In genomic region chr6:36443951-36444428, GRCh38 we compare ENCODE assay signal across 8 cellular contexts. TPM values are rescaled to one million over a fixed set of nuclear protein-coding genes. Genes with fewer than 3 reads are reported as not detected.
DNase-seq lines count a peak whose midpoint lies in the region; ATAC-seq and TF ChIP-seq lines count a peak whose summit lies in the region.

No MANE protein-coding gene starts in this region.

- H4K20me1 ChIP-seq in GM23338 (replicated peaks; ENCODE audit: insufficient read depth): 0 out of 2 replicates have a peak, but pooled peaks cover 8% of the 10 kb centered on the region

- H3K27me3 ChIP-seq in GM23338 (ENCODE audit: insufficient read depth): no peaks in the 10 kb centered on the region

- H3K4me1 ChIP-seq in GM23338 (ENCODE audit: insufficient read depth): peaks cover 11% of the 10 kb centered on the region

- DNase-seq in GM23338 (ENCODE audit: low spot score): peak; percentile 79
- peak; percentile 13 for DNase-seq in SHP77 treated with DMSO at 0.1 percent for 48 hours (lab: John Stamatoyannopoulos, UW)
- peak; percentile 14 for DNase-seq in endothelial cell (ENCODE audit: low spot score)
- DNase-seq in UCSD-AML1 (lab: John Stamatoyannopoulos, UW; ENCODE audit: unreplicated experiment): no peak
- DNase-seq in DMS153 (lab: John Stamatoyannopoulos, UW): no peak

- peaks cover 56% of the 10 kb centered on the region for H3K79me2 ChIP-seq in GM23338 (replicated peaks; ENCODE audit: insufficient read depth)

- peak; percentile 70 for ATAC-seq in GM23338
- no peak for ATAC-seq in GM19467 (IDR thresholded peaks at IDR 0.05; ENCODE audit: unreplicated experiment)

- peak overlapping the region; percentile 85 for H3K4me2 ChIP-seq in GM23338

- H3K4me3 Mint-ChIP-seq in GM23338 (peak overlapping the region; percentile 96), endothelial cell (ENCODE audit: unreplicated experiment) (peak overlapping the region; percentile 98), nephron (peak overlapping the region; percentile 98 to 99 (median 99))

- no peaks in the 10 kb centered on the region for H3K9me2 ChIP-seq in GM23338 (ENCODE audit: insufficient read depth)

- peak overlapping the region; percentile 91 for H3K4me3 ChIP-seq in GM23338

- peaks cover 4% of the 10 kb centered on the region for H3F3A ChIP-seq in GM23338 (replicated peaks; ENCODE audit: low read depth)

- H3K27ac Mint-ChIP-seq in GM23338: no peak overlapping the region
- peak overlapping the region; percentile 95 for H3K27ac Mint-ChIP-seq in endothelial cell (ENCODE audit: unreplicated experiment)
- peak overlapping the region; percentile 86 to 99 (median 99) for H3K27ac Mint-ChIP-seq in nephron

- H3K36me3 ChIP-seq in GM23338 (ENCODE audit: insufficient read depth): no peaks in the 10 kb centered on the region

- H3K27ac ChIP-seq in C4-2B: peak overlapping the region; percentile 96; the same call in 1 of the 2 replicates
- H3K27ac ChIP-seq in GM23338 (ENCODE audit: low read depth): no peak overlapping the region

- peaks cover 4% of the 10 kb centered on the region; the same call in 1 of the 3 replicates for H3K9me3 Mint-ChIP-seq in GM23338
- no peaks in the 10 kb centered on the region for H3K9me3 Mint-ChIP-seq in endothelial cell (ENCODE audit: unreplicated experiment)
- H3K9me3 Mint-ChIP-seq in nephron: no peaks in the 10 kb centered on the region

- H3K36me3 Mint-ChIP-seq in GM23338 (ENCODE audit: low read depth) (peaks cover 14% of the 10 kb centered on the region), endothelial cell (ENCODE audit: low read depth, unreplicated experiment) (peaks cover 5% of the 10 kb centered on the region), nephron (ENCODE audit: low read depth) (peaks cover 12% of the 10 kb centered on the region)

- no peak overlapping the region for H2AFZ ChIP-seq in GM23338

- peaks cover 5% of the 10 kb centered on the region for H3K27me3 Mint-ChIP-seq in GM23338 (ENCODE audit: insufficient read depth, low read depth, poor library complexity)
- H3K27me3 Mint-ChIP-seq in endothelial cell (ENCODE audit: unreplicated experiment): peaks cover 4% of the 10 kb centered on the region
- H3K27me3 Mint-ChIP-seq in nephron (ENCODE audit: low read depth): no peaks in the 10 kb centered on the region

- H3K4me1 Mint-ChIP-seq in GM23338 (peaks cover 24% of the 10 kb centered on the region), endothelial cell (ENCODE audit: unreplicated experiment) (peaks cover 29% of the 10 kb centered on the region), nephron (peaks cover 37% of the 10 kb centered on the region)

- no peak; the same call in 1 of the 2 replicates for TF ChIP-seq CTCF in C4-2B (conservative IDR thresholded peaks at IDR 0.05)
- peak; percentile 46 to 51 for TF ChIP-seq CTCF in GM23338 (conservative IDR thresholded peaks at IDR 0.05; ENCODE audit: low read depth in 2 of 2)
- no peak for TF ChIP-seq CTCF in endothelial cell (IDR thresholded peaks at IDR 0.05; ENCODE audit: unreplicated experiment)
- no peak for TF ChIP-seq CTCF in nephron (IDR thresholded peaks at IDR 0.05; ENCODE audit: unreplicated experiment in 3 of 3)

TF ChIP-seq in GM23338, 12 proteins besides CTCF, POLR2A, EP300 and RAD21 (continues in another document):
- TF ChIP-seq JUNB (IDR thresholded peaks at IDR 0.05; ENCODE audit: unreplicated experiment) (no peak), ZNF114 (CRISPR knock-in tag; IDR thresholded peaks at IDR 0.05) (no peak), EZH2 (IDR thresholded peaks at IDR 0.05; ENCODE audit: low read depth, unreplicated experiment) (no peak), EZH2phosphoT487 (IDR thresholded peaks at IDR 0.05; ENCODE audit: unreplicated experiment) (no peak), POLR2AphosphoS5 (IDR thresholded peaks at IDR 0.05; ENCODE audit: low read depth) (no peak), CREB1 (CRISPR knock-in tag; IDR thresholded peaks at IDR 0.05; ENCODE audit: low read depth) (no peak), ZNF331 (CRISPR knock-in tag; IDR thresholded peaks at IDR 0.05; ENCODE audit: low read depth) (no peak), STAT1 (IDR thresholded peaks at IDR 0.05; ENCODE audit: unreplicated experiment) (no peak)
- TF ChIP-seq, protein P1, sequence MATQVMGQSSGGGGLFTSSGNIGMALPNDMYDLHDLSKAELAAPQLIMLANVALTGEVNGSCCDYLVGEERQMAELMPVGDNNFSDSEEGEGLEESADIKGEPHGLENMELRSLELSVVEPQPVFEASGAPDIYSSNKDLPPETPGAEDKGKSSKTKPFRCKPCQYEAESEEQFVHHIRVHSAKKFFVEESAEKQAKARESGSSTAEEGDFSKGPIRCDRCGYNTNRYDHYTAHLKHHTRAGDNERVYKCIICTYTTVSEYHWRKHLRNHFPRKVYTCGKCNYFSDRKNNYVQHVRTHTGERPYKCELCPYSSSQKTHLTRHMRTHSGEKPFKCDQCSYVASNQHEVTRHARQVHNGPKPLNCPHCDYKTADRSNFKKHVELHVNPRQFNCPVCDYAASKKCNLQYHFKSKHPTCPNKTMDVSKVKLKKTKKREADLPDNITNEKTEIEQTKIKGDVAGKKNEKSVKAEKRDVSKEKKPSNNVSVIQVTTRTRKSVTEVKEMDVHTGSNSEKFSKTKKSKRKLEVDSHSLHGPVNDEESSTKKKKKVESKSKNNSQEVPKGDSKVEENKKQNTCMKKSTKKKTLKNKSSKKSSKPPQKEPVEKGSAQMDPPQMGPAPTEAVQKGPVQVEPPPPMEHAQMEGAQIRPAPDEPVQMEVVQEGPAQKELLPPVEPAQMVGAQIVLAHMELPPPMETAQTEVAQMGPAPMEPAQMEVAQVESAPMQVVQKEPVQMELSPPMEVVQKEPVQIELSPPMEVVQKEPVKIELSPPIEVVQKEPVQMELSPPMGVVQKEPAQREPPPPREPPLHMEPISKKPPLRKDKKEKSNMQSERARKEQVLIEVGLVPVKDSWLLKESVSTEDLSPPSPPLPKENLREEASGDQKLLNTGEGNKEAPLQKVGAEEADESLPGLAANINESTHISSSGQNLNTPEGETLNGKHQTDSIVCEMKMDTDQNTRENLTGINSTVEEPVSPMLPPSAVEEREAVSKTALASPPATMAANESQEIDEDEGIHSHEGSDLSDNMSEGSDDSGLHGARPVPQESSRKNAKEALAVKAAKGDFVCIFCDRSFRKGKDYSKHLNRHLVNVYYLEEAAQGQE (IDR thresholded peaks at IDR 0.05; ENCODE audit: unreplicated experiment): no peak

RNA-seq across cellular contexts. Expression of gene KCTD20, which starts 1.2 kb away (rescaled TPM):
- 25.0 and 35.1 TPM in 2 replicates for total RNA-seq in GM23338 (2014; rRNA removed; shearing (Covaris generic))
- 7.1 and 7.4 TPM in 2 replicates for polyA plus RNA-seq in GM23338 (2016; fragmentation: Nextera tagmentation; extraction: Ambion mirVana)
- 43.0 TPM for total RNA-seq in endothelial cell (ENCODE audit: unreplicated experiment)

RNA-seq across cellular contexts. Expression of gene PXT1, which starts 1.3 kb away (rescaled TPM):
- total RNA-seq in GM23338 (2014; rRNA removed; shearing (Covaris generic)): 0.14 TPM in 1 of 2 replicates, not detected in the other
- polyA plus RNA-seq in GM23338 (2016; fragmentation: Nextera tagmentation; extraction: Ambion mirVana): not detected in 2 replicates
- not detected for total RNA-seq in endothelial cell (ENCODE audit: unreplicated experiment)

RNA-seq across cellular contexts. Expression of gene ETV7, which starts 56.5 kb away (rescaled TPM):
- 0.19 and 1.2 TPM in 2 replicates for total RNA-seq in GM23338 (2014; rRNA removed; shearing (Covaris generic))
- polyA plus RNA-seq in GM23338 (2016; fragmentation: Nextera tagmentation; extraction: Ambion mirVana): 0.47 and 0.78 TPM in 2 replicates
- total RNA-seq in endothelial cell (ENCODE audit: unreplicated experiment): not detected

Comparison
In these comparisons a context has a peak if more than half of its experiments do, and no peak if none do; other contexts are left out.
1. CTCF ChIP-seq: peak in GM23338 (2 of 2); none in C4-2B (single experiment), endothelial cell (single experiment) and nephron (0 of 3).
2. DNase-seq: peak in GM23338 (single experiment), SHP77 treated with DMSO at 0.1 percent for 48 hours (single experiment) and endothelial cell (single experiment); none in UCSD-AML1 (single experiment) and DMS153 (single experiment).
3. Peak in every context shown above with its lines, with median percentiles within 50 percentile points of each other: H3K4me3 Mint-ChIP-seq.